27 cellular contexts compared by ENCODE assay signal in the genomic region with DNA sequence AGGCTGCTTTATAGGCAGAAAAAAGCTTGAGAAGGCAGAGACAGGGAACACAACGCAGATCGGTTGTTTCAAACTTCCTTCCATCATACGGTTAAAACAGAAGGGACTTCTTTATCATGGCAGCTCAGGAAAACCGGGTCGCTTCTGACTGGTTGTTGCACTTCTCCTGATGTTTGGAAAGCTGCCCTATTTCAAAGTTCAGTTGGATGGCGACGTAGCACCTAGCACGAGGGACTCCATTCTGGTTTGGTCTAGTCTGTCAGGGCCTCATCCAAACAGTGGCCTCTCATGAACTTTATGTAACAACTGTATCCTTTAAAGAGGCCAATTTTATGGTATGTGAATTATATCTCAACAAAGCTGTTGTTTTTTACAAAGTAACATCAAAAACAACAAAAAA.
"Had no signal": no experiment of that assay in that cellular context is flagged by ENCODE, and none has a peak within 500 bp of the region (broad histone marks: within the 10 kb centered on the region; RNA-seq: fewer than 3 reads in every experiment).

No MANE protein-coding gene starts in this region.

- H3K27me3 Mint-ChIP-seq: naive thymus-derived CD8-positive, alpha-beta T cell; natural killer cell treated with Interleukin-12 subunit alpha and Interleukin-12 subunit beta and Interleukin-15 and Interleukin-18, amount 100 ng/mL, for 72 hours; progenitor cell of endocrine pancreas; stimulated activated memory B cell treated with anti-CD40 and anti-IgM and Interleukin-4, amounts not matched to agents 10 μg/mL and 1 μg/mL and 100 μg/mL, for 72 hours; stimulated activated naive CD8-positive, alpha-beta T cell treated with anti-CD3 and anti-CD28 coated beads, Interleukin-15, amount 100 ng/mL, for 72 hours; type B pancreatic cell had no signal

- DNase-seq: naive thymus-derived CD8-positive, alpha-beta T cell; occipital lobe; ovary; posterior cingulate gyrus; psoas muscle; right cardiac atrium; spleen; stimulated activated CD4-positive, alpha-beta T cell treated with anti-CD3 and anti-CD28 coated beads, Interleukin-12 subunit alpha, Interleukin-12 subunit beta, amount 100 ng/mL, for 4 hours; stimulated activated CD4-positive, alpha-beta T cell treated with anti-CD3 and anti-CD28 coated beads, Interleukin-1b, Interleukin-23, amount 100 ng/mL, for 48 hours; stimulated activated CD4-positive, alpha-beta T cell treated with anti-CD3 and anti-CD28 coated beads, Interleukin-4, amount 100 ng/mL, for 1 hour; stimulated activated CD4-positive, alpha-beta T cell treated with anti-CD3 and anti-CD28 coated beads, Interleukin-4, amount 100 ng/mL, for 4 hours; stimulated activated CD8-positive, alpha-beta memory T cell treated with anti-CD3 and anti-CD28 coated beads, Interleukin-4, amount 100 ng/mL, for 48 hours; stimulated activated naive CD4-positive, alpha-beta T cell; stimulated activated naive CD8-positive, alpha-beta T cell treated with anti-CD3 and anti-CD28 coated beads, Interleukin-15, amount 100 ng/mL, for 72 hours; stimulated activated naive CD8-positive, alpha-beta T cell treated with anti-CD3 and anti-CD28 coated beads, Interleukin-15, Interleukin-2, amounts not matched to agents 100 U/mL and 50 U/mL, for 24 hours; substantia nigra; testis; tibial artery; transverse colon; upper lobe of right lung; uterus had no signal

- H3K4me1 Mint-ChIP-seq: naive thymus-derived CD8-positive, alpha-beta T cell; stimulated activated memory B cell treated with anti-CD40 and anti-IgM and Interleukin-4, amounts not matched to agents 10 μg/mL and 1 μg/mL and 100 μg/mL, for 72 hours; stimulated activated naive CD8-positive, alpha-beta T cell treated with anti-CD3 and anti-CD28 coated beads, Interleukin-15, amount 100 ng/mL, for 72 hours had no signal

- ATAC-seq: naive thymus-derived CD8-positive, alpha-beta T cell; natural killer cell treated with Interleukin-12 subunit alpha and Interleukin-12 subunit beta and Interleukin-15 and Interleukin-18, amount 100 ng/mL, for 72 hours; psoas muscle; right cardiac atrium; sciatic nerve; stimulated activated memory B cell treated with anti-CD40 and anti-IgM and Interleukin-4, amounts not matched to agents 10 μg/mL and 1 μg/mL and 100 μg/mL, for 72 hours; stimulated activated naive CD8-positive, alpha-beta T cell treated with anti-CD3 and anti-CD28 coated beads, Interleukin-15, amount 100 ng/mL, for 72 hours; stimulated activated naive CD8-positive, alpha-beta T cell treated with anti-CD3 and anti-CD28 coated beads, Interleukin-15, Interleukin-2, amounts not matched to agents 100 U/mL and 50 U/mL, for 24 hours; upper lobe of right lung had no signal

- H3K9me3 Mint-ChIP-seq: natural killer cell treated with Interleukin-12 subunit alpha and Interleukin-12 subunit beta and Interleukin-15 and Interleukin-18, amount 100 ng/mL, for 72 hours; neural progenitor cell; stimulated activated memory B cell treated with anti-CD40 and anti-IgM and Interleukin-4, amounts not matched to agents 10 μg/mL and 1 μg/mL and 100 μg/mL, for 72 hours; stimulated activated naive CD8-positive, alpha-beta T cell treated with anti-CD3 and anti-CD28 coated beads, Interleukin-15, amount 100 ng/mL, for 72 hours; type B pancreatic cell had no signal

- H3K4me3 Mint-ChIP-seq: naive thymus-derived CD8-positive, alpha-beta T cell; natural killer cell treated with Interleukin-12 subunit alpha and Interleukin-12 subunit beta and Interleukin-15 and Interleukin-18, amount 100 ng/mL, for 72 hours; neural progenitor cell; stimulated activated memory B cell treated with anti-CD40 and anti-IgM and Interleukin-4, amounts not matched to agents 10 μg/mL and 1 μg/mL and 100 μg/mL, for 72 hours; stimulated activated naive CD8-positive, alpha-beta T cell treated with anti-CD3 and anti-CD28 coated beads, Interleukin-15, amount 100 ng/mL, for 72 hours; type B pancreatic cell had no signal

- H3K27ac Mint-ChIP-seq: naive thymus-derived CD8-positive, alpha-beta T cell; natural killer cell treated with Interleukin-12 subunit alpha and Interleukin-12 subunit beta and Interleukin-15 and Interleukin-18, amount 100 ng/mL, for 72 hours; neural progenitor cell; progenitor cell of endocrine pancreas; stimulated activated memory B cell treated with anti-CD40 and anti-IgM and Interleukin-4, amounts not matched to agents 10 μg/mL and 1 μg/mL and 100 μg/mL, for 72 hours; stimulated activated naive CD8-positive, alpha-beta T cell treated with anti-CD3 and anti-CD28 coated beads, Interleukin-15, amount 100 ng/mL, for 72 hours; type B pancreatic cell had no signal

- H3K36me3 Mint-ChIP-seq: naive thymus-derived CD8-positive, alpha-beta T cell; natural killer cell treated with Interleukin-12 subunit alpha and Interleukin-12 subunit beta and Interleukin-15 and Interleukin-18, amount 100 ng/mL, for 72 hours; stimulated activated memory B cell treated with anti-CD40 and anti-IgM and Interleukin-4, amounts not matched to agents 10 μg/mL and 1 μg/mL and 100 μg/mL, for 72 hours; type B pancreatic cell had no signal
